ENCODE assay signal across 13 cellular contexts in genomic region chr1:53601867-53602266, GRCh38.
"Had no signal": no experiment of that assay in that cellular context is flagged by ENCODE, and none has a peak within 500 bp of the region (broad histone marks: within the 10 kb centered on the region; RNA-seq: fewer than 3 reads in every experiment).

No MANE protein-coding gene starts in this region.

- H3K27ac ChIP-seq: heart left ventricle, testis, tibial nerve had no signal

- H3K4me3 Mint-ChIP-seq: dendritic cell treated with granulocyte-macrophage colony-stimulating factor and Interleukin-4, amounts not matched to agents 40 ng/mL and 50 ng/mL, for 4 days; mesothelial cell of epicardium; natural killer cell treated with Interleukin-12 subunit alpha and Interleukin-12 subunit beta and Interleukin-15 and Interleukin-18, amount 100 ng/mL, for 72 hours; stimulated activated naive B cell treated with anti-CD40 and anti-IgM and Interleukin-4, amounts not matched to agents 10 μg/mL and 1 μg/mL and 100 μg/mL, for 72 hours; stimulated activated naive CD8-positive, alpha-beta T cell treated with anti-CD3 and anti-CD28 coated beads, Interleukin-15, amount 100 ng/mL, for 72 hours had no signal

- DNase-seq: effector CD4-positive, alpha-beta T cell; hypothalamus; kidney glomerular epithelial cell; stimulated activated CD4-positive, alpha-beta T cell treated with anti-CD3 and anti-CD28 coated beads, Interleukin-2, amount 100 ng/mL, for 24 hours; stimulated activated CD4-positive, alpha-beta T cell treated with anti-CD3 and anti-CD28 coated beads, Interleukin-4, amount 100 ng/mL, for 4 hours; stimulated activated naive B cell treated with anti-CD40 and anti-IgM and Interleukin-4, amounts not matched to agents 10 μg/mL and 1 μg/mL and 100 μg/mL, for 72 hours; stimulated activated naive CD8-positive, alpha-beta T cell treated with anti-CD3 and anti-CD28 coated beads, Interleukin-15, amount 100 ng/mL, for 72 hours; testis had no signal

- H3K36me3 ChIP-seq: heart left ventricle, tibial nerve had no signal

- H3K36me3 Mint-ChIP-seq: mesothelial cell of epicardium; natural killer cell treated with Interleukin-12 subunit alpha and Interleukin-12 subunit beta and Interleukin-15 and Interleukin-18, amount 100 ng/mL, for 72 hours; stimulated activated naive B cell treated with anti-CD40 and anti-IgM and Interleukin-4, amounts not matched to agents 10 μg/mL and 1 μg/mL and 100 μg/mL, for 72 hours had no signal

- H3K27ac Mint-ChIP-seq: dendritic cell treated with granulocyte-macrophage colony-stimulating factor and Interleukin-4, amounts not matched to agents 40 ng/mL and 50 ng/mL, for 4 days; mesothelial cell of epicardium; natural killer cell treated with Interleukin-12 subunit alpha and Interleukin-12 subunit beta and Interleukin-15 and Interleukin-18, amount 100 ng/mL, for 72 hours; stimulated activated naive B cell treated with anti-CD40 and anti-IgM and Interleukin-4, amounts not matched to agents 10 μg/mL and 1 μg/mL and 100 μg/mL, for 72 hours; stimulated activated naive CD8-positive, alpha-beta T cell treated with anti-CD3 and anti-CD28 coated beads, Interleukin-15, amount 100 ng/mL, for 72 hours had no signal

- H3K27me3 ChIP-seq: heart left ventricle, testis, tibial nerve had no signal

- H3K9me3 Mint-ChIP-seq: dendritic cell treated with granulocyte-macrophage colony-stimulating factor and Interleukin-4, amounts not matched to agents 40 ng/mL and 50 ng/mL, for 4 days; mesothelial cell of epicardium; natural killer cell treated with Interleukin-12 subunit alpha and Interleukin-12 subunit beta and Interleukin-15 and Interleukin-18, amount 100 ng/mL, for 72 hours; stimulated activated naive B cell treated with anti-CD40 and anti-IgM and Interleukin-4, amounts not matched to agents 10 μg/mL and 1 μg/mL and 100 μg/mL, for 72 hours; stimulated activated naive CD8-positive, alpha-beta T cell treated with anti-CD3 and anti-CD28 coated beads, Interleukin-15, amount 100 ng/mL, for 72 hours had no signal

- H3K4me1 ChIP-seq: heart left ventricle, testis, tibial nerve had no signal

- H3K9me3 ChIP-seq: heart left ventricle, testis, tibial nerve had no signal

- H3K4me3 ChIP-seq: heart left ventricle, testis, tibial nerve had no signal

- H3K27me3 Mint-ChIP-seq: dendritic cell treated with granulocyte-macrophage colony-stimulating factor and Interleukin-4, amounts not matched to agents 40 ng/mL and 50 ng/mL, for 4 days; stimulated activated naive B cell treated with anti-CD40 and anti-IgM and Interleukin-4, amounts not matched to agents 10 μg/mL and 1 μg/mL and 100 μg/mL, for 72 hours; stimulated activated naive CD8-positive, alpha-beta T cell treated with anti-CD3 and anti-CD28 coated beads, Interleukin-15, amount 100 ng/mL, for 72 hours had no signal
